Comparison of ENCODE assay signal across 24 cellular contexts in the genomic region with DNA sequence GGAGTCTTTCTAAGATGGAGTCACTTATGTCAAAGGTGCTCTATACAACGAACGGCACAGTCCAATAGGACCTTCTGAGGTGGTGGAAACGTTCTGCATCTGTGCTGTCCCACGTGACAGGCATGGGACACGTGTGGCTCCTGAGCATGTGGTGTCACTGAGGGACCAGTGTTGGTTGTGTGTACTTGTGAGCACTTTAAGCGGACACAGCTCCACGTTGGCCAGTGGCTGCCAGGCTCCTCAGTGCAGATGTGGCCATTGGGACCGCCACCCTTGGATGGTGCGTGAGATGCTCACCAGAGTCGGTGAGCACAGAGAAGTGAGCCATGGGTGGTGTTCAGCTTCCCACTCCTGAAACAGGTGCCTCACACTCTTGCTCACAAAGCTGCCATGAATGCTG.
"Had no signal": no experiment of that assay in that cellular context is flagged by ENCODE, and none has a peak within 500 bp of the region (broad histone marks: within the 10 kb centered on the region; RNA-seq: fewer than 3 reads in every experiment).

No MANE protein-coding gene starts in this region.

- H3K27ac ChIP-seq: HL-60 had no signal

- H3K4me2 ChIP-seq: SK-N-SH had no signal

- H3K4me3 ChIP-seq: MG63 had no signal

- ATAC-seq: T-cell had no signal

- H3K36me3 ChIP-seq: MG63 had no signal

- H3K9me3 ChIP-seq: MG63, SK-N-SH had no signal

- H3K9ac ChIP-seq: SK-N-SH had no signal

- DNase-seq: IMR-90, Karpas-422, KG1, MG63, NCI-H1092, NCI-H1105 treated with DMSO at 0.1 percent for 48 hours, NCI-H1417 treated with DMSO at 0.1 percent for 48 hours, NCI-H146, NCI-H1694 treated with DMSO at 0.1 percent for 48 hours, NCI-H1930, NCI-H2081, NCI-H2107, NCI-H2227 treated with DMSO at 0.1 percent for 48 hours, NCI-H524, NCI-H526 treated with DMSO at 0.1 percent for 48 hours, NCI-H748 treated with DMSO at 0.1 percent for 48 hours, Right ventricle myocardium superior, RPMI8226, SK-N-SH, SW 1271, T-cell had no signal

- H3K27me3 ChIP-seq: MG63 had no signal

- FAIRE-seq: HTR-8/SVneo, RCC 7860 had no signal
